8 cellular contexts compared by ENCODE assay signal in the genomic region with DNA sequence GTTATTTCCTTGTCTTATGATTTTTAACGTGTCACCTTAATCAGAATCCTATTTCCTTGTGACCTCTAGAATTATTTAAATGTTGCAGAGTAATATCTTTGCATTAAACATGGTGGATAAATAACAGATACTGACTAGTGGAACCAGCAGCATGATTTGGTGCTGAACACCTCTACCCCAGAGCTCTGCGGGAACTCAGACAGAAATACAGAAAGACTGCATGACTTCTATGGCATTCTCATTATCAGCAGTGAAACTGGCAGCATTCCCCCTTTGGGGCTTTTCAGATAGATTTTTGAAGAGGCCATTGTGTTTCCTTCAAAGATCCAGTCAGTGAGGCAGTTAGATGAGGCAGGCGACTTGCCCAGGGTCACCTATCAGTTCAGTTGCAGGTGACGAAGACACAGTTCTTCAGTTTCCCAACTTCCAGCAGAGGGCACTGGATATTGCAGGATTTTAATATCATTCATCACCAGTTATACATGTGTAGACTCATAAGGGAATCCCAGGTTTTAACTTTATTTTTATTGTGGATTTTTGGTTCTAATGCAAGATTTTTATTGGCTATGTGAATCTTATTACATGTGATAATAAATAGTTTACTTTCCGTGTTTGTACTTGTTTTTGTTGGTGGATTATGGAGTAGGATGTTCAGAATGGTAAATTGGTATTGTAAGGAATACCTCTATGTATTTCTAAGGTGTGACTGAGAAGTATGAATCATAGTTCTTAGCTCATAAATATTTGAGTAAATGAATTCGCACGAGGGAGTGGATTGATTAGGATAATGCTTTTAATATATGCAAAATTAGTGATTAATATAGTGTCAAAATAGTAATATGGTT.
DNase-seq lines count a peak whose midpoint lies in the region; ATAC-seq and TF ChIP-seq lines count a peak whose summit lies in the region.

No MANE protein-coding gene starts in this region.

- H3K27ac Mint-ChIP-seq in glutamatergic neuron (ENCODE audit: unreplicated experiment): peak overlapping the region; percentile 23

- H3K4me1 ChIP-seq in transverse colon: peaks cover 0 to 19% (median 5%) of the 10 kb centered on the region in 4 donors

- TF ChIP-seq POLR2A in transverse colon (IDR thresholded peaks at IDR 0.05): no peak

- H3K27me3 ChIP-seq in transverse colon: no peaks in the 10 kb centered on the region

- WGBS in transverse colon (ENCODE audit: low coverage in 1 of 2), 2 donors: 32 to 55% methylated on average over 6 to 7 of the region's 7 CpGs

- peaks cover 3% of the 10 kb centered on the region for H3K9me3 Mint-ChIP-seq in glutamatergic neuron (ENCODE audit: unreplicated experiment)

- DNase-seq in NCI-H82 (lab: John Stamatoyannopoulos, UW) (peak; percentile 25), NCI-H82 treated with DMSO at 0.1 percent for 48 hours (lab: John Stamatoyannopoulos, UW; ENCODE audit: unreplicated experiment) (no peak), RKO (ENCODE audit: low spot score) (peak; percentile 23), glutamatergic neuron (no peak), transverse colon (peak; percentile 38), NK-92 (lab: John Stamatoyannopoulos, UW; ENCODE audit: unreplicated experiment) (no peak)

- intact Hi-C loops in transverse colon (cut with DNase I; ENCODE audit: low total_unique reads): no loop called here

- H3K27me3 Mint-ChIP-seq in glutamatergic neuron (ENCODE audit: unreplicated experiment): peaks cover 2% of the 10 kb centered on the region

- no peak overlapping the region for H3K4me3 ChIP-seq in transverse colon

- no peak for TF ChIP-seq EP300 in transverse colon (IDR thresholded peaks at IDR 0.05; ENCODE audit: low read depth)

- TF ChIP-seq CTCF in glutamatergic neuron (IDR thresholded peaks at IDR 0.05; ENCODE audit: partially characterized antibody, unreplicated experiment): no peak
- peak; percentile 19 to 67 (median 58) for TF ChIP-seq CTCF in transverse colon (IDR thresholded peaks at IDR 0.05)

- H3K4me1 Mint-ChIP-seq in glutamatergic neuron (ENCODE audit: low read depth, unreplicated experiment): peaks cover 15% of the 10 kb centered on the region

- no peak overlapping the region for H3K4me3 Mint-ChIP-seq in glutamatergic neuron (ENCODE audit: unreplicated experiment)

- H3K36me3 ChIP-seq in transverse colon: peaks cover 0 to 15% (median 2%) of the 10 kb centered on the region in 4 donors

- in situ Hi-C loops in transverse colon (cut with MboI; ENCODE audit: low pct_ligation_motif_present in 1 of 4, low pct_unique_long_range_greater_than_20kb in 1 of 4, low sequenced_read_pairs in 3 of 4): loop anchor here in 2 of 4 donors (25.0 kb wide), 1 partner anchor 129 kb away; no protein-coding TSS in a partner anchor

- ATAC-seq in HG03439 (IDR thresholded peaks at IDR 0.05; ENCODE audit: unreplicated experiment): no peak
- ATAC-seq in HG03457 (IDR thresholded peaks at IDR 0.05; ENCODE audit: unreplicated experiment): no peak

- H3K9me3 ChIP-seq in transverse colon: no peaks in the 10 kb centered on the region

- no peaks in the 10 kb centered on the region for H3K36me3 Mint-ChIP-seq in glutamatergic neuron (ENCODE audit: unreplicated experiment)

- peak overlapping the region in 3 of 4 donors; percentile 35 to 75 (median 65) for H3K27ac ChIP-seq in transverse colon

Comparison
In these comparisons a context has a peak if more than half of its experiments do, and no peak if none do; other contexts are left out.
1. DNase-seq: peak in NCI-H82 (single experiment), RKO (single experiment) and transverse colon (single experiment); none in NCI-H82 treated with DMSO at 0.1 percent for 48 hours (single experiment), glutamatergic neuron (single experiment) and NK-92 (single experiment).